28 cellular contexts compared by ENCODE assay signal in genomic region chr1:31261916-31262315, GRCh38. TPM values are rescaled to one million over a fixed set of nuclear protein-coding genes. Genes with fewer than 3 reads are reported as not detected.
"Had no signal": no experiment of that assay in that cellular context is flagged by ENCODE, and none has a peak within 500 bp of the region (broad histone marks: within the 10 kb centered on the region; RNA-seq: fewer than 3 reads in every experiment).

No MANE protein-coding gene starts in this region.

- H3K36me3 ChIP-seq: ovary had no signal

- DNase-seq: hypothalamus; immature natural killer cell; left ventricle myocardium inferior; mesendoderm; naive B cell; natural killer cell; nephron progenitor cell; ovary; retina; right cardiac atrium; stimulated activated CD4-positive, alpha-beta T cell treated with anti-CD3 and anti-CD28 coated beads, Interleukin-12 subunit alpha, Interleukin-12 subunit beta, amount 100 ng/mL, for 4 hours; stimulated activated CD4-positive, alpha-beta T cell treated with anti-CD3 and anti-CD28 coated beads, Interleukin-15, amount 100 ng/mL, for 24 hours; stimulated activated CD4-positive, alpha-beta T cell treated with anti-CD3 and anti-CD28 coated beads, Interleukin-2, amount 100 ng/mL, for 24 hours; stimulated activated CD4-positive, alpha-beta T cell treated with anti-CD3 and anti-CD28 coated beads, Interleukin-4, amount 100 ng/mL, for 1 hour; stimulated activated naive B cell treated with anti-CD40 and anti-IgM and Interleukin-4, amounts not matched to agents 10 μg/mL and 1 μg/mL and 100 μg/mL, for 72 hours; stimulated activated naive CD8-positive, alpha-beta T cell treated with anti-CD3 and anti-CD28 coated beads, Interleukin-15, Interleukin-2, amounts not matched to agents 100 U/mL and 50 U/mL, for 24 hours; stomach; testis; thyroid gland; transverse colon; upper lobe of left lung had no signal

- ATAC-seq: natural killer cell; right cardiac atrium; sciatic nerve; stimulated activated naive B cell treated with anti-CD40 and anti-IgM and Interleukin-4, amounts not matched to agents 10 μg/mL and 1 μg/mL and 100 μg/mL, for 72 hours; stimulated activated naive CD8-positive, alpha-beta T cell treated with anti-CD3 and anti-CD28 coated beads, Interleukin-15, Interleukin-2, amounts not matched to agents 100 U/mL and 50 U/mL, for 24 hours had no signal

- H3K4me3 ChIP-seq: left ventricle myocardium inferior, lung, neural progenitor cell, ovary, skin epidermis, stomach, testis, thyroid gland, transverse colon, upper lobe of left lung, vagina had no signal

- H3K4me1 ChIP-seq: testis, vagina had no signal

- H3K9me3 ChIP-seq: left ventricle myocardium inferior, neutrophil, ovary, stomach, testis, thyroid gland, transverse colon, upper lobe of left lung, vagina had no signal

- H3K27ac ChIP-seq: left ventricle myocardium inferior, neural progenitor cell, neutrophil, ovary, skin epidermis, stomach, testis, thyroid gland, transverse colon, upper lobe of left lung, vagina had no signal

- H3K27me3 ChIP-seq: neural progenitor cell, neutrophil, ovary, stomach, testis, thyroid gland, transverse colon, upper lobe of left lung, vagina had no signal

RNA-seq across cellular contexts. Expression of gene NKAIN1, which starts 22.2 kb away (rescaled TPM):
- total RNA-seq: lung, natural killer cell, omental fat pad, right cardiac atrium, stomach, thyroid gland, transverse colon, vagina had no signal
